ENCODE assay signal across 37 cellular contexts in genomic region chr12:112885204-112885603, GRCh38. TPM values are rescaled to one million over a fixed set of nuclear protein-coding genes. Genes with fewer than 3 reads are reported as not detected.
"Had no signal": no experiment of that assay in that cellular context is flagged by ENCODE, and none has a peak within 500 bp of the region (broad histone marks: within the 10 kb centered on the region; RNA-seq: fewer than 3 reads in every experiment).

No MANE protein-coding gene starts in this region.

- H3K4me1 ChIP-seq: ascending aorta, esophagus squamous epithelium, gastroesophageal sphincter had no signal

- FAIRE-seq: bronchial epithelial cell, colon, endometrium, endothelial cell of umbilical vein had no signal

- DNase-seq: activated B cell treated with CpG ODN at 0.5 μM for 24 hours; activated CD4-positive, alpha-beta memory T cell treated with anti-CD3 and anti-CD28 coated beads for 36 hours; activated CD4-positive, alpha-beta T cell treated with anti-CD3 and anti-CD28 coated beads for 36 hours; activated CD4-positive, alpha-beta T cell treated with anti-CD3 and anti-CD28 coated beads, Interleukin-2, amount 10 ng/mL, durations not matched to agents 24 days and 14 days; activated CD8-positive, alpha-beta memory T cell treated with anti-CD3 and anti-CD28 coated beads, Interleukin-2, amount 10 ng/mL, durations not matched to agents 7 days and 5 days; activated CD8-positive, alpha-beta memory T cell treated with anti-CD3 and anti-CD28 coated beads, Interleukin-2, amount 50 U/mL, for 4 hours; activated CD8-positive, alpha-beta T cell treated with anti-CD3 and anti-CD28 coated beads, Interleukin-2, amount 10 ng/mL, durations not matched to agents 7 days and 5 days; activated gamma-delta T cell; activated naive CD4-positive, alpha-beta T cell; activated naive CD4-positive, alpha-beta T cell treated with anti-CD3 and anti-CD28 coated beads, Interleukin-2, amount 10 ng/mL, durations not matched to agents 7 days and 5 days; activated naive CD8-positive, alpha-beta T cell treated with anti-CD3 and anti-CD28 coated beads, Interleukin-2, amount 10 ng/mL, durations not matched to agents 7 days and 5 days; activated T-cell treated with anti-CD3 and anti-CD28 coated beads, Interleukin-2, amount 50 U/mL, for 1 hour; activated T-cell treated with anti-CD3 and anti-CD28 coated beads, Interleukin-2, amount 50 U/mL, for 48 hours; brain microvascular endothelial cell; cortex of kidney; effector CD8-positive, alpha-beta T cell; esophagus squamous epithelium; foreskin melanocyte; heart right ventricle; T-helper 17 cell; T1000; WERI-Rb-1 had no signal

- H3K27ac ChIP-seq: ascending aorta, brain microvascular endothelial cell, epithelial cell of prostate, esophagus squamous epithelium, gastroesophageal sphincter, heart right ventricle, hepatocyte, WERI-Rb-1 had no signal

- H3K36me3 Mint-ChIP-seq: activated CD4-positive, alpha-beta memory T cell treated with anti-CD3 and anti-CD28 coated beads for 36 hours; activated CD8-positive, alpha-beta memory T cell treated with anti-CD3 and anti-CD28 coated beads, Interleukin-2, amount 10 ng/mL, durations not matched to agents 7 days and 5 days; activated naive CD4-positive, alpha-beta T cell treated with anti-CD3 and anti-CD28 coated beads, Interleukin-2, amount 10 ng/mL, durations not matched to agents 7 days and 5 days; activated naive CD4-positive, alpha-beta T cell treated with anti-CD3 and anti-CD28 coated beads, Interleukin-2, amount 50 U/mL, for 72 hours; activated naive CD8-positive, alpha-beta T cell treated with anti-CD3 and anti-CD28 coated beads, Interleukin-2, amount 10 ng/mL, durations not matched to agents 7 days and 5 days had no signal

- ATAC-seq: activated CD4-positive, alpha-beta T cell treated with anti-CD3 and anti-CD28 coated beads for 36 hours; activated CD4-positive, CD25-positive, alpha-beta regulatory T cell treated with anti-CD3 and anti-CD28 coated beads, Interleukin-2, amount 50 U/mL, for 24 hours; activated CD8-positive, alpha-beta memory T cell treated with anti-CD3 and anti-CD28 coated beads, Interleukin-2, amount 10 ng/mL, durations not matched to agents 7 days and 5 days; activated CD8-positive, alpha-beta T cell treated with anti-CD3 and anti-CD28 coated beads, Interleukin-2, amount 10 ng/mL, durations not matched to agents 7 days and 5 days; activated naive CD4-positive, alpha-beta T cell treated with anti-CD3 and anti-CD28 coated beads, Interleukin-2, amount 50 U/mL, for 72 hours; gastroesophageal sphincter; heart right ventricle; T-helper 17 cell had no signal

- H3K4me3 Mint-ChIP-seq: activated B cell treated with CpG ODN at 0.5 μM for 24 hours; activated CD4-positive, alpha-beta memory T cell treated with anti-CD3 and anti-CD28 coated beads for 36 hours; activated CD4-positive, alpha-beta T cell treated with anti-CD3 and anti-CD28 coated beads for 36 hours; activated CD4-positive, alpha-beta T cell treated with anti-CD3 and anti-CD28 coated beads, Interleukin-2, amount 10 ng/mL, durations not matched to agents 24 days and 14 days; activated CD8-positive, alpha-beta memory T cell treated with anti-CD3 and anti-CD28 coated beads, Interleukin-2, amount 10 ng/mL, durations not matched to agents 7 days and 5 days; activated CD8-positive, alpha-beta T cell treated with anti-CD3 and anti-CD28 coated beads, Interleukin-2, amount 10 ng/mL, durations not matched to agents 7 days and 5 days; activated naive CD4-positive, alpha-beta T cell treated with anti-CD3 and anti-CD28 coated beads, Interleukin-2, amount 10 ng/mL, durations not matched to agents 7 days and 5 days; activated naive CD8-positive, alpha-beta T cell treated with anti-CD3 and anti-CD28 coated beads, Interleukin-2, amount 10 ng/mL, durations not matched to agents 7 days and 5 days; activated T-helper 1 cell treated with anti-CD3 and anti-CD28 coated beads, Interleukin-12 subunit alpha, Interleukin-12 subunit beta, Interleukin-2, Interleukin-4 antibody, amounts not matched to agents 30 ng/mL and 10 ng/mL and 1 ng/mL, durations not matched to agents 14 hours and 24 hours and 36 hours; central memory CD8-positive, alpha-beta T cell; T-helper 17 cell; T-helper 2 cell treated with Interferon-gamma antibody and Interleukin-4, amounts not matched to agents 5 μg/mL and 100 μg/mL, for 36 hours had no signal

- H3K4me3 ChIP-seq: ascending aorta, esophagus squamous epithelium, gastroesophageal sphincter, heart right ventricle, hepatocyte had no signal

- H3K9me3 ChIP-seq: ascending aorta had no signal

- H3K27ac Mint-ChIP-seq: activated B cell treated with CpG ODN at 0.5 μM for 24 hours; activated CD4-positive, alpha-beta memory T cell treated with anti-CD3 and anti-CD28 coated beads for 36 hours; activated CD4-positive, alpha-beta T cell treated with anti-CD3 and anti-CD28 coated beads for 36 hours; activated CD4-positive, alpha-beta T cell treated with anti-CD3 and anti-CD28 coated beads, Interleukin-2, amount 10 ng/mL, durations not matched to agents 24 days and 14 days; activated CD8-positive, alpha-beta memory T cell treated with anti-CD3 and anti-CD28 coated beads, Interleukin-2, amount 10 ng/mL, durations not matched to agents 7 days and 5 days; activated CD8-positive, alpha-beta T cell treated with anti-CD3 and anti-CD28 coated beads, Interleukin-2, amount 10 ng/mL, durations not matched to agents 7 days and 5 days; activated naive CD4-positive, alpha-beta T cell treated with anti-CD3 and anti-CD28 coated beads, Interleukin-2, amount 10 ng/mL, durations not matched to agents 7 days and 5 days; activated naive CD4-positive, alpha-beta T cell treated with anti-CD3 and anti-CD28 coated beads, Interleukin-2, amount 50 U/mL, for 72 hours; activated naive CD8-positive, alpha-beta T cell treated with anti-CD3 and anti-CD28 coated beads, Interleukin-2, amount 10 ng/mL, durations not matched to agents 7 days and 5 days; activated T-helper 1 cell treated with anti-CD3 and anti-CD28 coated beads, Interleukin-12 subunit alpha, Interleukin-12 subunit beta, Interleukin-2, Interleukin-4 antibody, amounts not matched to agents 30 ng/mL and 10 ng/mL and 1 ng/mL, durations not matched to agents 14 hours and 24 hours and 36 hours; activated T-helper 2 cell treated with anti-CD3 and anti-CD28 coated beads, Interferon-gamma antibody, Interleukin-2, Interleukin-4, amounts not matched to agents 10 μg/mL and 5 μg/mL and 100 μg/mL, durations not matched to agents 14 hours and 24 hours and 36 hours; T-helper 17 cell; T-helper 2 cell treated with Interferon-gamma antibody and Interleukin-4, amounts not matched to agents 5 μg/mL and 100 μg/mL, for 36 hours had no signal

- H3K9me3 Mint-ChIP-seq: activated CD4-positive, alpha-beta T cell treated with anti-CD3 and anti-CD28 coated beads, Interleukin-2, amount 10 ng/mL, durations not matched to agents 24 days and 14 days; activated naive CD4-positive, alpha-beta T cell treated with anti-CD3 and anti-CD28 coated beads, Interleukin-2, amount 10 ng/mL, durations not matched to agents 7 days and 5 days; activated naive CD4-positive, alpha-beta T cell treated with anti-CD3 and anti-CD28 coated beads, Interleukin-2, amount 50 U/mL, for 72 hours; activated naive CD8-positive, alpha-beta T cell treated with anti-CD3 and anti-CD28 coated beads, Interleukin-2, amount 10 ng/mL, durations not matched to agents 7 days and 5 days; activated T-helper 1 cell treated with anti-CD3 and anti-CD28 coated beads, Interleukin-12 subunit alpha, Interleukin-12 subunit beta, Interleukin-2, Interleukin-4 antibody, amounts not matched to agents 30 ng/mL and 10 ng/mL and 1 ng/mL, durations not matched to agents 14 hours and 24 hours and 36 hours; activated T-helper 2 cell treated with anti-CD3 and anti-CD28 coated beads, Interferon-gamma antibody, Interleukin-2, Interleukin-4, amounts not matched to agents 10 μg/mL and 5 μg/mL and 100 μg/mL, durations not matched to agents 14 hours and 24 hours and 36 hours; central memory CD8-positive, alpha-beta T cell; T-helper 2 cell treated with Interferon-gamma antibody and Interleukin-4, amounts not matched to agents 5 μg/mL and 100 μg/mL, for 36 hours had no signal

- H3K4me1 Mint-ChIP-seq: activated B cell treated with CpG ODN at 0.5 μM for 24 hours; activated CD4-positive, alpha-beta T cell treated with anti-CD3 and anti-CD28 coated beads for 36 hours; activated CD4-positive, alpha-beta T cell treated with anti-CD3 and anti-CD28 coated beads, Interleukin-2, amount 10 ng/mL, durations not matched to agents 24 days and 14 days; activated CD8-positive, alpha-beta memory T cell treated with anti-CD3 and anti-CD28 coated beads, Interleukin-2, amount 10 ng/mL, durations not matched to agents 7 days and 5 days; activated naive CD4-positive, alpha-beta T cell treated with anti-CD3 and anti-CD28 coated beads, Interleukin-2, amount 10 ng/mL, durations not matched to agents 7 days and 5 days; activated naive CD8-positive, alpha-beta T cell treated with anti-CD3 and anti-CD28 coated beads, Interleukin-2, amount 10 ng/mL, durations not matched to agents 7 days and 5 days; central memory CD8-positive, alpha-beta T cell; T-helper 17 cell had no signal

- H3K4me2 ChIP-seq: hepatocyte had no signal

RNA-seq across cellular contexts. Expression of gene OAS1, which starts 21.6 kb away (rescaled TPM):
- total RNA-seq: chondrocyte had no signal
